In the genomic region with DNA sequence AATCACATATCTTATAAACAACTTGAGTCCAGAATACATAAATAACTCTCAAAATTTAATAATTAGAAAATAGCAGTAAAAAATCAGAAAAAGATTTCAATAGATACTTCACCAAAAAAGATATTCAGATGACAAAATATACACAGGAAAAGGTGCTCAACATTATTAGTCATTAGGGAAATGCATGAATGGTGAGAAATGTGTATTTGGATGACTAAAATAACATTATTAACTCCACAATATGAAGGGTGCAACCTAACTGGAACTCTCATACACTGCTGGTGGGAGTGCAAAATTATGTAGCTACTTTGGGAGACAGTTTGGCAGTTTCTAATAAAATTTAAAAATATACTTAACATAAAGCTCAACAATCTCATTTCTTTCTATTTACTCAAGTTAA, we compare ENCODE assay signal across 26 cellular contexts.
"Had no signal": no experiment of that assay in that cellular context is flagged by ENCODE, and none has a peak within 500 bp of the region (broad histone marks: within the 10 kb centered on the region; RNA-seq: fewer than 3 reads in every experiment).

No MANE protein-coding gene starts in this region.

- H3K27ac ChIP-seq: neural progenitor cell, ovary, parathyroid adenoma, psoas muscle, right lobe of liver, sigmoid colon, suprapubic skin, testis, tibial artery, transverse colon, upper lobe of right lung, uterus had no signal

- H3K4me3 ChIP-seq: neural progenitor cell, ovary, psoas muscle, right lobe of liver, sigmoid colon, suprapubic skin, testis, tibial artery, transverse colon, upper lobe of right lung, uterus had no signal

- H3K9me3 ChIP-seq: ovary, psoas muscle, right lobe of liver, sigmoid colon, suprapubic skin, testis, transverse colon, upper lobe of right lung, uterus had no signal

- FAIRE-seq: small intestine had no signal

- H3K4me1 ChIP-seq: neural progenitor cell, parathyroid adenoma, psoas muscle, right lobe of liver, sigmoid colon, suprapubic skin, testis, upper lobe of right lung, uterus had no signal

- H2AFZ ChIP-seq: neural progenitor cell, parathyroid adenoma had no signal

- H3K9ac ChIP-seq: neural progenitor cell, parathyroid adenoma had no signal

- H3K79me2 ChIP-seq: parathyroid adenoma had no signal

- H3K27me3 ChIP-seq: neural progenitor cell, ovary, right lobe of liver, sigmoid colon, suprapubic skin, testis, tibial artery, transverse colon, upper lobe of right lung, uterus had no signal

- DNase-seq: natural killer cell; occipital lobe; ovary; posterior cingulate gyrus; psoas muscle; right cardiac atrium; right lobe of liver; sigmoid colon; small intestine; stimulated activated CD4-positive, alpha-beta T cell treated with anti-CD3 and anti-CD28 coated beads, Interleukin-15, amount 100 ng/mL, for 24 hours; stimulated activated CD4-positive, alpha-beta T cell treated with anti-CD3 and anti-CD28 coated beads, Interleukin-2, amount 100 ng/mL, for 24 hours; stimulated activated CD4-positive, alpha-beta T cell treated with anti-CD3 and anti-CD28 coated beads, Interleukin-2, amount 100 ng/mL, for 48 hours; stimulated activated CD4-positive, alpha-beta T cell treated with anti-CD3 and anti-CD28 coated beads, Interleukin-4, amount 100 ng/mL, for 4 hours; stimulated activated CD8-positive, alpha-beta memory T cell treated with anti-CD3 and anti-CD28 coated beads, Interleukin-4, amount 100 ng/mL, for 48 hours; stimulated activated naive CD4-positive, alpha-beta T cell; stimulated activated naive CD8-positive, alpha-beta T cell treated with anti-CD3 and anti-CD28 coated beads, Interleukin-15, amount 100 ng/mL, for 72 hours; stimulated activated naive CD8-positive, alpha-beta T cell treated with anti-CD3 and anti-CD28 coated beads, Interleukin-15, Interleukin-2, amounts not matched to agents 100 U/mL and 50 U/mL, for 24 hours; substantia nigra; testis; tibial artery; transverse colon; upper lobe of right lung; uterus had no signal

- H3K36me3 ChIP-seq: neural progenitor cell, ovary, right lobe of liver, sigmoid colon, suprapubic skin, tibial artery, transverse colon, upper lobe of right lung, uterus had no signal

- H3K4me2 ChIP-seq: neural progenitor cell had no signal
